In the genomic region with DNA sequence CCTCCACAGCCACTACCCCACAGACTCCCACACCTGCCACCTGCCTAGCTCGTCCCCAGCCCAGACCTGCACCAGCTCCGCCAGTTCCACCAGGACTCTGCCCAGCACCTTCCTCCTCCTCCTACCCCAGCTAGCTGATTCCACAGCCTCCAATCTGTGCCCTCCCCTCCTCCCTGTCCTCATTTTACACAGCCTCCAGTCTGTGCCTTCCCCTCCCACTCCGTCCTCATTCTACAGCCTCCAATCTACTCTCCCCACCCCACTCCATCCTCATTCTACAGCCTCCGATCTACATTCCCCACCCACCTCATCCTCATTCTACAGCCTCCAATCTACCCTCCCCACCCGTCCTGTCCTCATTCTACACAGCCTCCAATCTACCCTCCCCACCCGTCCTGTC, we compare ENCODE assay signal across 28 cellular contexts.
"Had no signal": no experiment of that assay in that cellular context is flagged by ENCODE, and none has a peak within 500 bp of the region (broad histone marks: within the 10 kb centered on the region; RNA-seq: fewer than 3 reads in every experiment).

No MANE protein-coding gene starts in this region.

- H3K27me3 Mint-ChIP-seq: activated naive CD4-positive, alpha-beta T cell treated with anti-CD3 and anti-CD28 coated beads, Interleukin-2, amount 50 U/mL, for 24 hours; activated naive CD8-positive, alpha-beta T cell treated with anti-CD3 and anti-CD28 coated beads, Interleukin-2, amount 50 U/mL, for 24 hours; naive thymus-derived CD4-positive, alpha-beta T cell; progenitor cell of endocrine pancreas; stimulated activated naive CD8-positive, alpha-beta T cell treated with anti-CD3 and anti-CD28 coated beads, Interleukin-15, amount 100 ng/mL, for 72 hours; type B pancreatic cell had no signal

- H3K9me3 ChIP-seq: vagina had no signal

- DNase-seq: activated CD4-positive, alpha-beta T cell treated with anti-CD3 and anti-CD28 coated beads, Interleukin-2, amount 50 U/mL, for 1 hour; activated CD8-positive, alpha-beta memory T cell treated with anti-CD3 and anti-CD28 coated beads for 24 hours; activated gamma-delta T cell; activated naive CD8-positive, alpha-beta T cell treated with anti-CD3 and anti-CD28 coated beads, Interleukin-2, amount 50 U/mL, for 24 hours; amygdala; dermis blood vessel endothelial cell; effector CD4-positive, alpha-beta T cell; left colon; mammary epithelial cell; naive thymus-derived CD4-positive, alpha-beta T cell; ovary; stimulated activated CD4-positive, alpha-beta T cell treated with anti-CD3 and anti-CD28 coated beads, Interleukin-12 subunit alpha, Interleukin-12 subunit beta, amount 100 ng/mL, for 4 hours; stimulated activated CD4-positive, alpha-beta T cell treated with anti-CD3 and anti-CD28 coated beads, Interleukin-4, amount 100 ng/mL, for 1 hour; stimulated activated naive CD8-positive, alpha-beta T cell treated with anti-CD3 and anti-CD28 coated beads, Interleukin-15, amount 100 ng/mL, for 72 hours; substantia nigra; SW 1271; T1000; WERI-Rb-1 had no signal

- H3K36me3 Mint-ChIP-seq: activated naive CD4-positive, alpha-beta T cell treated with anti-CD3 and anti-CD28 coated beads, Interleukin-2, amount 50 U/mL, for 24 hours had no signal

- ATAC-seq: activated CD4-positive, CD25-positive, alpha-beta regulatory T cell treated with anti-CD3 and anti-CD28 coated beads, Interleukin-2, amount 50 U/mL, for 24 hours; activated naive CD8-positive, alpha-beta T cell treated with anti-CD3 and anti-CD28 coated beads, Interleukin-2, amount 50 U/mL, for 24 hours; gastroesophageal sphincter; naive thymus-derived CD4-positive, alpha-beta T cell; sciatic nerve; stimulated activated naive CD8-positive, alpha-beta T cell treated with anti-CD3 and anti-CD28 coated beads, Interleukin-15, amount 100 ng/mL, for 72 hours had no signal

- H3K4me1 Mint-ChIP-seq: activated naive CD8-positive, alpha-beta T cell treated with anti-CD3 and anti-CD28 coated beads, Interleukin-2, amount 50 U/mL, for 24 hours; mesothelial cell of epicardium had no signal

- H3K4me3 Mint-ChIP-seq: activated naive CD4-positive, alpha-beta T cell treated with anti-CD3 and anti-CD28 coated beads, Interleukin-2, amount 50 U/mL, for 24 hours; activated naive CD8-positive, alpha-beta T cell treated with anti-CD3 and anti-CD28 coated beads, Interleukin-2, amount 50 U/mL, for 24 hours; activated T-helper 1 cell treated with anti-CD3 and anti-CD28 coated beads, Interleukin-12 subunit alpha, Interleukin-12 subunit beta, Interleukin-2, Interleukin-4 antibody, amounts not matched to agents 30 ng/mL and 10 ng/mL and 1 ng/mL, durations not matched to agents 14 hours and 24 hours and 36 hours; mesothelial cell of epicardium; naive thymus-derived CD4-positive, alpha-beta T cell; stimulated activated naive CD8-positive, alpha-beta T cell treated with anti-CD3 and anti-CD28 coated beads, Interleukin-15, amount 100 ng/mL, for 72 hours; T-helper 1 cell treated with Interleukin-12 subunit alpha and Interleukin-12 subunit beta and Interleukin-4 antibody, amounts not matched to agents 30 μg/mL and 1 μg/mL, for 36 hours; type B pancreatic cell had no signal

- H3K27ac Mint-ChIP-seq: activated naive CD8-positive, alpha-beta T cell treated with anti-CD3 and anti-CD28 coated beads, Interleukin-2, amount 50 U/mL, for 24 hours; activated T-helper 1 cell treated with anti-CD3 and anti-CD28 coated beads, Interleukin-12 subunit alpha, Interleukin-12 subunit beta, Interleukin-2, Interleukin-4 antibody, amounts not matched to agents 30 ng/mL and 10 ng/mL and 1 ng/mL, durations not matched to agents 14 hours and 24 hours and 36 hours; mesothelial cell of epicardium; T-helper 1 cell treated with Interleukin-12 subunit alpha and Interleukin-12 subunit beta and Interleukin-4 antibody, amounts not matched to agents 30 μg/mL and 1 μg/mL, for 36 hours; type B pancreatic cell had no signal

- H3K9me3 Mint-ChIP-seq: activated naive CD4-positive, alpha-beta T cell treated with anti-CD3 and anti-CD28 coated beads, Interleukin-2, amount 50 U/mL, for 24 hours; activated naive CD8-positive, alpha-beta T cell treated with anti-CD3 and anti-CD28 coated beads, Interleukin-2, amount 50 U/mL, for 24 hours; activated T-helper 1 cell treated with anti-CD3 and anti-CD28 coated beads, Interleukin-12 subunit alpha, Interleukin-12 subunit beta, Interleukin-2, Interleukin-4 antibody, amounts not matched to agents 30 ng/mL and 10 ng/mL and 1 ng/mL, durations not matched to agents 14 hours and 24 hours and 36 hours; mesothelial cell of epicardium; naive thymus-derived CD4-positive, alpha-beta T cell; stimulated activated naive CD8-positive, alpha-beta T cell treated with anti-CD3 and anti-CD28 coated beads, Interleukin-15, amount 100 ng/mL, for 72 hours; T-helper 1 cell treated with Interleukin-12 subunit alpha and Interleukin-12 subunit beta and Interleukin-4 antibody, amounts not matched to agents 30 μg/mL and 1 μg/mL, for 36 hours; type B pancreatic cell had no signal
